Comparison of ENCODE assay signal across 18 cellular contexts in genomic region chr3:141274411-141275031, GRCh38. TPM values are rescaled to one million over a fixed set of nuclear protein-coding genes. Genes with fewer than 3 reads are reported as not detected.
DNase-seq lines count a peak whose midpoint lies in the region; ATAC-seq and TF ChIP-seq lines count a peak whose summit lies in the region.
"Had no signal": no experiment of that assay in that cellular context is flagged by ENCODE, and none has a peak within 500 bp of the region (broad histone marks: within the 10 kb centered on the region; RNA-seq: fewer than 3 reads in every experiment).

No MANE protein-coding gene starts in this region.

- H3K4me3 Mint-ChIP-seq in activated CD4-positive, alpha-beta T cell treated with anti-CD3 and anti-CD28 coated beads, Interleukin-2, amount 10 ng/mL, durations not matched to agents 7 days and 5 days, result no peak overlapping the region
- no peak overlapping the region for H3K4me3 Mint-ChIP-seq in chondrocyte (ENCODE audit: unreplicated experiment)
- H3K4me3 Mint-ChIP-seq: GM23338 had no signal

- H3K36me3 Mint-ChIP-seq in activated CD4-positive, alpha-beta T cell treated with anti-CD3 and anti-CD28 coated beads, Interleukin-2, amount 10 ng/mL, durations not matched to agents 7 days and 5 days (ENCODE audit: low read depth), result peaks cover 11% of the 10 kb centered on the region
- H3K36me3 Mint-ChIP-seq in chondrocyte (ENCODE audit: low read depth), result peaks cover 8% of the 10 kb centered on the region

- no peak for DNase-seq in activated CD4-positive, alpha-beta T cell treated with anti-CD3 and anti-CD28 coated beads, Interleukin-2, amount 10 ng/mL, durations not matched to agents 7 days and 5 days
- DNase-seq in activated CD4-positive, alpha-beta T cell treated with anti-CD3 and anti-CD28 coated beads, Interleukin-2, amount 50 U/mL, for 1 hour, result no peak
- DNase-seq in PC-9 (peak in 1 of 2 experiments; percentile 55), chondrocyte (ENCODE audit: low spot score) (no peak), COLO829 (ENCODE audit: low spot score) (no peak), dedifferentiated amniotic fluid mesenchymal stem cell (ENCODE audit: extremely low spot score) (no peak)
- DNase-seq: COR-L47; NCI-H187; right lobe of liver; stimulated activated CD4-positive, alpha-beta T cell treated with anti-CD3 and anti-CD28 coated beads, Interleukin-4, amount 100 ng/mL, for 1 hour; stimulated activated CD8-positive, alpha-beta memory T cell treated with anti-CD3 and anti-CD28 coated beads, Interleukin-4, amount 100 ng/mL, for 48 hours; tibial artery had no signal

- H4K20me1 ChIP-seq in PC-9 (ENCODE audit: insufficient read depth), result no peaks in the 10 kb centered on the region

- peaks cover 46% of the 10 kb centered on the region for H3F3A ChIP-seq in PC-9 (ENCODE audit: insufficient read depth, low read depth)

- H3K4me1 ChIP-seq in PC-9 (replicated peaks; ENCODE audit: insufficient read depth), result peaks cover 77% of the 10 kb centered on the region
- H3K4me1 ChIP-seq in parathyroid adenoma, result peaks cover 73% of the 10 kb centered on the region

- peak overlapping the region; percentile 55 for H3K27ac Mint-ChIP-seq in activated CD4-positive, alpha-beta T cell treated with anti-CD3 and anti-CD28 coated beads, Interleukin-2, amount 10 ng/mL, durations not matched to agents 7 days and 5 days
- peak overlapping the region; percentile 13 for H3K27ac Mint-ChIP-seq in chondrocyte (ENCODE audit: unreplicated experiment)
- H3K27ac Mint-ChIP-seq: GM23338 had no signal

- intact Hi-C loops in PC-9 (cut with micrococcal nuclease; ENCODE audit: unreplicated experiment), result loop anchor here (1.0 kb wide), 1 partner anchor 43 kb away; the partner anchor contains the start of gene PXYLP1

- H3K4me3 ChIP-seq in PC-9, result peak overlapping the region; percentile 25; the same call in 1 of the 2 replicates
- H3K4me3 ChIP-seq in parathyroid adenoma (ENCODE audit: low read depth, low read length), result no peak overlapping the region
- H3K4me3 ChIP-seq: cardiac muscle cell, gastroesophageal sphincter, GM23338, right lobe of liver, SJSA1, tibial artery had no signal

- no peaks in the 10 kb centered on the region for H3K9me3 Mint-ChIP-seq in activated CD4-positive, alpha-beta T cell treated with anti-CD3 and anti-CD28 coated beads, Interleukin-2, amount 10 ng/mL, durations not matched to agents 7 days and 5 days
- no peaks in the 10 kb centered on the region for H3K9me3 Mint-ChIP-seq in chondrocyte (ENCODE audit: low read depth)
- H3K9me3 Mint-ChIP-seq: GM23338 had no signal

- peaks cover 11% of the 10 kb centered on the region; the same call in 1 of the 2 replicates for H3K36me3 ChIP-seq in PC-9 (ENCODE audit: low read depth)
- H3K36me3 ChIP-seq in parathyroid adenoma (ENCODE audit: control insufficient read depth, insufficient read depth, low read length), result no peaks in the 10 kb centered on the region
- H3K36me3 ChIP-seq: cardiac muscle cell, right lobe of liver, SJSA1, tibial artery had no signal

- BruUV-seq in PC-9 (replicated peaks; lab: Mats Ljungman, UMichigan), result no TSS peak

- no peaks in the 10 kb centered on the region for H3K79me2 ChIP-seq in PC-9 (ENCODE audit: low read depth)
- H3K79me2 ChIP-seq in parathyroid adenoma, result no peaks in the 10 kb centered on the region

- no peak for TF ChIP-seq CTCF in PC-9 (conservative IDR thresholded peaks at IDR 0.05)
- no peak for TF ChIP-seq CTCF in chondrocyte (IDR thresholded peaks at IDR 0.05)
- TF ChIP-seq CTCF in parathyroid adenoma (IDR thresholded peaks at IDR 0.05), result no peak

- H3K9me3 ChIP-seq in PC-9 (ENCODE audit: insufficient read depth, low read depth) (no peaks in the 10 kb centered on the region), parathyroid adenoma (ENCODE audit: control insufficient read depth, low read length) (no peaks in the 10 kb centered on the region)
- H3K9me3 ChIP-seq: gastroesophageal sphincter, right lobe of liver, SJSA1, tibial artery had no signal

- peak overlapping the region; percentile 13 for H3K9ac ChIP-seq in parathyroid adenoma

- no peaks in the 10 kb centered on the region for H3K27me3 ChIP-seq in PC-9 (ENCODE audit: insufficient read depth, low read depth)
- H3K27me3 ChIP-seq in parathyroid adenoma (ENCODE audit: control insufficient read depth, insufficient read depth, low read length), result no peaks in the 10 kb centered on the region
- H3K27me3 ChIP-seq: cardiac muscle cell, gastroesophageal sphincter, right lobe of liver, SJSA1, tibial artery had no signal

- no peak for ATAC-seq in GM18511 (IDR thresholded peaks at IDR 0.05; ENCODE audit: unreplicated experiment)
- ATAC-seq: GM23338, right lobe of liver had no signal

- peak overlapping the region; percentile 100 for H3K27ac ChIP-seq in PC-9
- H3K27ac ChIP-seq in parathyroid adenoma, result peak overlapping the region; percentile 92
- H3K27ac ChIP-seq: cardiac muscle cell, gastroesophageal sphincter, right lobe of liver, SJSA1, tibial artery had no signal

- H3K4me2 ChIP-seq in PC-9 (peak overlapping the region; percentile 73), parathyroid adenoma (ENCODE audit: low read length) (no peak overlapping the region)
- H3K4me2 ChIP-seq: GM23338 had no signal

- CTCF ChIA-PET in activated CD4-positive, alpha-beta T cell treated with anti-CD3 and anti-CD28 coated beads, Interleukin-2, amount 10 ng/mL, durations not matched to agents 7 days and 5 days (lab: Charles Lee), result interaction anchor here (0.6 to 1.8 kb wide), 5 partner anchors 10 to 102 kb away, joined by 3 to 10 read pairs (median 4); partner anchors contain the start of gene PXYLP1
- CTCF ChIA-PET in PC-9 (lab: Charles Lee), result interaction anchor here (0.5 to 1.1 kb wide), 2 partner anchors 28 to 41 kb away, joined by 4 read pairs; no protein-coding TSS in a partner anchor

- H2AFZ ChIP-seq in PC-9 (no peak overlapping the region), parathyroid adenoma (peak overlapping the region; percentile 53)
- H2AFZ ChIP-seq: GM23338 had no signal

- POLR2A ChIA-PET in activated CD4-positive, alpha-beta T cell treated with anti-CD3 and anti-CD28 coated beads, Interleukin-2, amount 10 ng/mL, durations not matched to agents 7 days and 5 days (lab: Charles Lee), result no interaction called here
- POLR2A ChIA-PET in PC-9 (lab: Charles Lee; ENCODE audit: unreplicated experiment), result no interaction called here

- peaks cover 39% of the 10 kb centered on the region for H3K4me1 Mint-ChIP-seq in activated CD4-positive, alpha-beta T cell treated with anti-CD3 and anti-CD28 coated beads, Interleukin-2, amount 10 ng/mL, durations not matched to agents 7 days and 5 days
- H3K4me1 Mint-ChIP-seq in chondrocyte (ENCODE audit: low read depth), result peaks cover 50% of the 10 kb centered on the region
- H3K4me1 Mint-ChIP-seq: GM23338 had no signal

- H3K9me2 ChIP-seq in PC-9 (ENCODE audit: insufficient read depth), result no peaks in the 10 kb centered on the region

- H3K27me3 Mint-ChIP-seq in activated CD4-positive, alpha-beta T cell treated with anti-CD3 and anti-CD28 coated beads, Interleukin-2, amount 10 ng/mL, durations not matched to agents 7 days and 5 days, result no peaks in the 10 kb centered on the region
- H3K27me3 Mint-ChIP-seq in chondrocyte (ENCODE audit: low read depth), result no peaks in the 10 kb centered on the region

RNA-seq across cellular contexts. Expression of gene PXYLP1, which starts 42.9 kb away (rescaled TPM):
- total RNA-seq in activated CD4-positive, alpha-beta T cell treated with anti-CD3 and anti-CD28 coated beads, Interleukin-2, amount 10 ng/mL, durations not matched to agents 7 days and 5 days, result 10 to 100 TPM; 11.9 to 12.1 TPM
- total RNA-seq in PC-9 (2021) (7.8 and 11.1 TPM in 2 replicates), chondrocyte (36.0 to 71.6 TPM (median 40.2 TPM) in 3 replicates)
